In the genomic region with DNA sequence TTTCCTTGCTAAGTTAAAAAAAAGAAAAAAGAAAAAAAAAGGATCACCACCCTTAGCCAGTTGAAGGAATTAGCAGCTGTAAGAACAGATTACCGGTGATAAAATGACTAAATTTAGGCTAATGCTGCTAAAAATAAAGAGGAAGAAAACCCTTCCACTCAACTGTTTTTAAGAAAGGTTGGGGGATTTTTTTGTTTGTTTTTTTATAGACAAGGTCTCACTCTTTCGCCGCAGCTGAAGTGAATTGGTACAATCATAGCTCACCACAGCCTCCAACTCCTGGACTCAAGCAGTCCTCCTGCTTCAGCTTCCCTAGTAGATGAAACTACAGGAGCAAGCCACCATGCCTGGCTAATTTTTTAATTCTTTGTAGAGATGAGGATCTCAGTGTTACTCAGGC, we compare ENCODE assay signal across 37 cellular contexts.
A peak's percentile ranks its signal among the peaks of the same experiment; 100 is the strongest.
DNase-seq lines count a peak whose midpoint lies in the region; ATAC-seq and TF ChIP-seq lines count a peak whose summit lies in the region.
"Had no signal": no experiment of that assay in that cellular context is flagged by ENCODE, and none has a peak within 500 bp of the region (broad histone marks: within the 10 kb centered on the region; RNA-seq: fewer than 3 reads in every experiment).

No MANE protein-coding gene starts in this region.

- H3K27me3 ChIP-seq in IMR-90 (ENCODE audit: control insufficient read depth, insufficient read depth, low read length) (no peaks in the 10 kb centered on the region), gastrocnemius medialis (no peaks in the 10 kb centered on the region)
- H3K27me3 ChIP-seq: brain microvascular endothelial cell, gastroesophageal sphincter, hepatocyte, sigmoid colon, stomach, tibial artery had no signal

- H3K27ac ChIP-seq in IMR-90 (ENCODE audit: insufficient read depth, low read length) (no peak overlapping the region), gastrocnemius medialis (no peak overlapping the region), RWPE1 (no peak overlapping the region)
- H3K27ac ChIP-seq: brain microvascular endothelial cell, gastroesophageal sphincter, hepatocyte, psoas muscle, sigmoid colon, stomach, tibial artery had no signal

- peaks cover 5 to 8% of the 10 kb centered on the region in 2 donors for H3K9me3 Mint-ChIP-seq in natural killer cell
- H3K9me3 Mint-ChIP-seq: activated naive CD4-positive, alpha-beta T cell treated with anti-CD3 and anti-CD28 coated beads, Interleukin-2, amount 50 U/mL, for 24 hours; activated T-helper 2 cell treated with anti-CD3 and anti-CD28 coated beads, Interferon-gamma antibody, Interleukin-2, Interleukin-4, amounts not matched to agents 10 μg/mL and 5 μg/mL and 100 μg/mL, durations not matched to agents 14 hours and 24 hours and 36 hours; H9; natural killer cell treated with Interleukin-12 subunit alpha and Interleukin-12 subunit beta and Interleukin-15 and Interleukin-18, amount 100 ng/mL, for 72 hours had no signal

- WGBS in IMR-90 (ENCODE audit: extremely low coverage in 2 of 2, insufficient read length in 1 of 2), 2 experiments = no CpG with 5 or more reads among the region's 3 CpGs

- no peak overlapping the region for H3K4me2 ChIP-seq in IMR-90 (ENCODE audit: low read depth, low read length)
- H3K4me2 ChIP-seq: hepatocyte had no signal

- H4K8ac ChIP-seq in IMR-90 (ENCODE audit: low read depth in 2 of 2, low read length in 2 of 2) = no peak overlapping the region

- H3K9ac ChIP-seq in IMR-90 (ENCODE audit: low read depth, low read length) = no peak overlapping the region

- H3K4ac ChIP-seq in IMR-90 (ENCODE audit: low read depth, low read length) = no peak overlapping the region

- H3K27ac Mint-ChIP-seq in natural killer cell = no peak overlapping the region
- H3K27ac Mint-ChIP-seq: activated naive CD4-positive, alpha-beta T cell treated with anti-CD3 and anti-CD28 coated beads, Interleukin-2, amount 50 U/mL, for 24 hours; activated T-helper 2 cell treated with anti-CD3 and anti-CD28 coated beads, Interferon-gamma antibody, Interleukin-2, Interleukin-4, amounts not matched to agents 10 μg/mL and 5 μg/mL and 100 μg/mL, durations not matched to agents 14 hours and 24 hours and 36 hours; natural killer cell treated with Interleukin-12 subunit alpha and Interleukin-12 subunit beta and Interleukin-15 and Interleukin-18, amount 100 ng/mL, for 72 hours had no signal

- H2BK120ac ChIP-seq in IMR-90 (ENCODE audit: low read depth, low read length) = no peak overlapping the region

- H4K20me1 ChIP-seq in IMR-90 (ENCODE audit: insufficient read depth, low read length) = no peaks in the 10 kb centered on the region

- ATAC-seq in GM18502 (IDR thresholded peaks at IDR 0.05; ENCODE audit: poor library complexity, unreplicated experiment) (peak; percentile 44), GM21360 (IDR thresholded peaks at IDR 0.05; ENCODE audit: unreplicated experiment) (peak; percentile 47), HG02798 (IDR thresholded peaks at IDR 0.05; ENCODE audit: poor library complexity, unreplicated experiment) (peak; percentile 32), IMR-90 (ENCODE audit: low read depth) (no peak), natural killer cell (no peak), gastrocnemius medialis (no peak)
- ATAC-seq: gastroesophageal sphincter; HepG2; mucosa of descending colon; natural killer cell treated with Interleukin-12 subunit alpha and Interleukin-12 subunit beta and Interleukin-15 and Interleukin-18, amount 100 ng/mL, for 72 hours; psoas muscle; SK-N-SH treated with all-trans-retinoic acid at 6 μM for 48 hours had no signal

- no peaks in the 10 kb centered on the region for H3K27me3 Mint-ChIP-seq in natural killer cell (ENCODE audit: low read depth in 2 of 2)
- H3K27me3 Mint-ChIP-seq: natural killer cell treated with Interleukin-12 subunit alpha and Interleukin-12 subunit beta and Interleukin-15 and Interleukin-18, amount 100 ng/mL, for 72 hours had no signal

- TF ChIP-seq CTCF in IMR-90 (conservative IDR thresholded peaks at IDR 0.05; ENCODE audit: low read depth, low read length) (no peak), natural killer cell (IDR thresholded peaks at IDR 0.05) (no peak), gastrocnemius medialis (IDR thresholded peaks at IDR 0.05 in 4 of 5, conservative IDR thresholded peaks at IDR 0.05 in 1 of 5) (no peak), RWPE1 (conservative IDR thresholded peaks at IDR 0.05; ENCODE audit: low read depth) (no peak)

- TF ChIP-seq POLR2A in IMR-90 (IDR thresholded peaks at IDR 0.05; ENCODE audit: low read depth, low read length) = no peak
- TF ChIP-seq POLR2A in gastrocnemius medialis (IDR thresholded peaks at IDR 0.05) = no peak

- no peaks in the 10 kb centered on the region for H3K36me3 ChIP-seq in IMR-90 (ENCODE audit: control insufficient read depth, insufficient read depth, low read length)
- no peaks in the 10 kb centered on the region for H3K36me3 ChIP-seq in gastrocnemius medialis
- H3K36me3 ChIP-seq: brain microvascular endothelial cell, gastroesophageal sphincter, sigmoid colon, stomach, tibial artery had no signal

- H3K56ac ChIP-seq in IMR-90 (ENCODE audit: extremely low read depth, insufficient read depth, low read length) = no peak overlapping the region

- H3K14ac ChIP-seq in IMR-90 (replicated peaks; ENCODE audit: low read depth, low read length) = no peak overlapping the region

- peaks cover 3% of the 10 kb centered on the region for H3K4me1 ChIP-seq in IMR-90 (ENCODE audit: control insufficient read depth, insufficient read depth, low read length)
- H3K4me1 ChIP-seq in gastrocnemius medialis = no peaks in the 10 kb centered on the region
- H3K4me1 ChIP-seq: psoas muscle, stomach had no signal

- no peak overlapping the region for H3K4me3 Mint-ChIP-seq in natural killer cell
- H3K4me3 Mint-ChIP-seq: activated naive CD4-positive, alpha-beta T cell treated with anti-CD3 and anti-CD28 coated beads, Interleukin-2, amount 50 U/mL, for 24 hours; H9; natural killer cell treated with Interleukin-12 subunit alpha and Interleukin-12 subunit beta and Interleukin-15 and Interleukin-18, amount 100 ng/mL, for 72 hours had no signal

- H2AK5ac ChIP-seq in IMR-90 (ENCODE audit: low read depth, low read length) = no peak overlapping the region

- intact Hi-C loops in IMR-90 (cut with micrococcal nuclease) = loop anchor here (10.0 kb wide), 1 partner anchor 449 kb away; a partner anchor contains a TSS
- intact Hi-C loops in natural killer cell (cut with micrococcal nuclease) = no loop called here
- intact Hi-C loops in gastrocnemius medialis (cut with DNase I; ENCODE audit: low total_unique reads) = loop anchor here (10.0 kb wide), 2 partner anchors 99 to 219 kb away; a partner anchor contains a TSS

- H3K9me3 ChIP-seq in IMR-90 (ENCODE audit: control insufficient read depth, insufficient read depth, low read length) = no peaks in the 10 kb centered on the region
- no peaks in the 10 kb centered on the region for H3K9me3 ChIP-seq in gastrocnemius medialis
- H3K9me3 ChIP-seq: gastroesophageal sphincter, mucosa of descending colon, psoas muscle, sigmoid colon, stomach, tibial artery had no signal

- H2AFZ ChIP-seq in IMR-90 (replicated peaks; ENCODE audit: low read length, poor library complexity) = no peak overlapping the region
- H2AFZ ChIP-seq: hepatocyte had no signal

- H3K79me1 ChIP-seq in IMR-90 (ENCODE audit: low read depth in 1 of 2, low read length in 2 of 2) = no peaks in the 10 kb centered on the region

- H3K23ac ChIP-seq in IMR-90 (ENCODE audit: low read depth, low read length) = 0 out of 2 replicates have a peak overlapping the region, but pooled peaks have one; percentile 24

- in situ Hi-C loops in IMR-90 (cut with MboI; ENCODE audit: low sequenced_read_pairs) = loop anchor here (5.0 to 25.0 kb wide), 2 partner anchors 211 to 451 kb away; a partner anchor contains a TSS
- in situ Hi-C loops in gastrocnemius medialis (cut with MboI; ENCODE audit: low sequenced_read_pairs in 4 of 4) = loop anchor here in 2 of 4 donors (10.0 to 25.0 kb wide), 2 partner anchors 219 to 226 kb away; no protein-coding TSS in a partner anchor

- H3K36me3 Mint-ChIP-seq in natural killer cell = no peaks in the 10 kb centered on the region
- H3K36me3 Mint-ChIP-seq: activated naive CD4-positive, alpha-beta T cell treated with anti-CD3 and anti-CD28 coated beads, Interleukin-2, amount 50 U/mL, for 24 hours; natural killer cell treated with Interleukin-12 subunit alpha and Interleukin-12 subunit beta and Interleukin-15 and Interleukin-18, amount 100 ng/mL, for 72 hours had no signal

- no peak overlapping the region for H2BK20ac ChIP-seq in IMR-90 (ENCODE audit: low read depth, low read length)

- DNase-seq in IMR-90 = no peak
- DNase-seq in activated CD4-positive, CD25-positive, alpha-beta regulatory T cell treated with anti-CD3 and anti-CD28 coated beads, Interleukin-2, amount 50 U/mL, for 72 hours = no peak
- DNase-seq in natural killer cell = no peak
- DNase-seq in gastrocnemius medialis = no peak
- DNase-seq in RWPE1 (ENCODE audit: low spot score) = no peak
- DNase-seq: activated CD8-positive, alpha-beta memory T cell treated with anti-CD3 and anti-CD28 coated beads for 24 hours; activated T-cell treated with anti-CD3 and anti-CD28 coated beads for 4 hours; amygdala; brain microvascular endothelial cell; cerebellar nuclear complex; dermis blood vessel endothelial cell; H9; Karpas-422; mucosa of descending colon; NCI-H1436; NCI-H2081 treated with DMSO at 0.1 percent for 48 hours; NCI-H226; NCI-H526 treated with DMSO at 0.1 percent for 48 hours; occipital lobe; psoas muscle; Right ventricle myocardium superior; sigmoid colon; stimulated activated CD4-positive, alpha-beta T cell treated with anti-CD3 and anti-CD28 coated beads, Interleukin-12 subunit alpha, Interleukin-12 subunit beta, amount 100 ng/mL, for 4 hours; stimulated activated CD4-positive, alpha-beta T cell treated with anti-CD3 and anti-CD28 coated beads, Interleukin-2, amount 100 ng/mL, for 48 hours; stomach; tibial artery had no signal

- BruUV-seq in IMR-90 (replicated peaks; lab: Mats Ljungman, UMichigan) = no TSS peak

- CTCF ChIA-PET in IMR-90 (lab: Yijun Ruan, JAX) (no interaction called here), RWPE1 (lab: Yijun Ruan, JAX) (interaction anchor here (0.6 to 1.0 kb wide), 4 partner anchors 33 to 1585 kb away, joined by 3 to 7 read pairs (median 4); no protein-coding TSS in a partner anchor)

- no peaks in the 10 kb centered on the region for H3K4me1 Mint-ChIP-seq in natural killer cell
- H3K4me1 Mint-ChIP-seq: activated naive CD4-positive, alpha-beta T cell treated with anti-CD3 and anti-CD28 coated beads, Interleukin-2, amount 50 U/mL, for 24 hours had no signal

- no peak overlapping the region for H4K91ac ChIP-seq in IMR-90 (ENCODE audit: insufficient read depth, low read depth, low read length)

- H3K18ac ChIP-seq in IMR-90 (ENCODE audit: low read depth, low read length) = no peak overlapping the region

- POLR2A ChIA-PET in IMR-90 (lab: Charles Lee; ENCODE audit: unreplicated experiment) = no interaction called here
- POLR2A ChIA-PET in RWPE1 (lab: Yijun Ruan, JAX; ENCODE audit: low non-redundant PET) = no interaction called here

- TF ChIP-seq RAD21 in IMR-90 (IDR thresholded peaks at IDR 0.05; ENCODE audit: low read length) = no peak

- H2AK9ac ChIP-seq in IMR-90 (replicated peaks; ENCODE audit: low read depth, low read length, poor library complexity) = no peak overlapping the region

- no peak overlapping the region for H3K4me3 ChIP-seq in IMR-90 (ENCODE audit: insufficient read depth, low read depth, low read length)
- H3K4me3 ChIP-seq in gastrocnemius medialis = no peak overlapping the region
- H3K4me3 ChIP-seq: gastroesophageal sphincter, hepatocyte, lung, mucosa of descending colon, psoas muscle, sigmoid colon, stomach, tibial artery had no signal

- H2BK15ac ChIP-seq in IMR-90 (ENCODE audit: low read depth, low read length) = no peak overlapping the region

- H3K9me1 ChIP-seq in IMR-90 (ENCODE audit: insufficient read depth, low read length) = no peaks in the 10 kb centered on the region; the same call in 1 of the 2 replicates

- dilution Hi-C loops in IMR-90 (cut with HindIII; ENCODE audit: low sequenced_read_pairs, unreplicated experiment) = loop anchor here (25.0 kb wide), 1 partner anchor 226 kb away; no protein-coding TSS in a partner anchor

- no peak overlapping the region for H4K5ac ChIP-seq in IMR-90 (ENCODE audit: low read depth, low read length)

- H2BK5ac ChIP-seq in IMR-90 (ENCODE audit: low read depth, low read length, poor library complexity, severe bottlenecking) = no peak overlapping the region

Comparison
In these comparisons a context has a peak if more than half of its experiments do, and no peak if none do; other contexts are left out.
1. ATAC-seq: peak in GM18502 (single experiment), GM21360 (single experiment) and HG02798 (single experiment); none in IMR-90 (single experiment), natural killer cell (0 of 3) and gastrocnemius medialis (0 of 2).